In genomic region chr19:34501339-34502320, GRCh38 we compare ENCODE assay signal across 1 cellular context.
A peak's percentile ranks its signal among the peaks of the same experiment; 100 is the strongest.
TF ChIP-seq lines count a peak whose summit lies in the region.

No MANE protein-coding gene starts in this region.

TF ChIP-seq in HepG2, 621 proteins besides CTCF, POLR2A, EP300 and RAD21 (continued from another document):
- peak; percentile 57 for TF ChIP-seq TEAD3 (CRISPR knock-in tag; optimal IDR thresholded peaks at IDR 0.05; ENCODE audit: borderline replicate concordance)
- peak; percentile 53; the same call in 1 of the 2 replicates for TF ChIP-seq ELF3 (CRISPR knock-in tag; IDR thresholded peaks at IDR 0.05)
- TF ChIP-seq NFKB2 (CRISPR knock-in tag; IDR thresholded peaks at IDR 0.05; ENCODE audit: borderline replicate concordance) = peak; percentile 75; the same call in 1 of the 2 replicates
- TF ChIP-seq PCBP2 (optimal IDR thresholded peaks at IDR 0.05; ENCODE audit: low read depth, low read length, poor library complexity, severe bottlenecking) = no peak
- no peak for TF ChIP-seq CHCHD3 (CRISPR knock-in tag; IDR thresholded peaks at IDR 0.05)
- TF ChIP-seq RARA (CRISPR knock-in tag; IDR thresholded peaks at IDR 0.05) = no peak
- peak; percentile 45; the same call in 1 of the 2 replicates for TF ChIP-seq UBTF (CRISPR knock-in tag; IDR thresholded peaks at IDR 0.05)
- no peak for TF ChIP-seq ATF1 (CRISPR knock-in tag; IDR thresholded peaks at IDR 0.05)
- peak; percentile 59 for TF ChIP-seq AGO2 (optimal IDR thresholded peaks at IDR 0.05; ENCODE audit: low read depth, low read length)
- no peak for TF ChIP-seq DR1 (CRISPR knock-in tag; IDR thresholded peaks at IDR 0.05)
- no peak for TF ChIP-seq ZNF30 (CRISPR knock-in tag; IDR thresholded peaks at IDR 0.05)
- no peak for TF ChIP-seq RFXANK (CRISPR knock-in tag; IDR thresholded peaks at IDR 0.05)
- no peak for TF ChIP-seq NKX3-1 (CRISPR knock-in tag; IDR thresholded peaks at IDR 0.05)
- TF ChIP-seq ZNF687 (CRISPR knock-in tag; IDR thresholded peaks at IDR 0.05) = peak; percentile 69
- no peak for TF ChIP-seq MLLT10 (CRISPR knock-in tag; IDR thresholded peaks at IDR 0.05)
- TF ChIP-seq ZNF350 (CRISPR knock-in tag; IDR thresholded peaks at IDR 0.05; ENCODE audit: borderline replicate concordance, low read depth) = peak; percentile 50; the same call in 1 of the 2 replicates
- TF ChIP-seq TFAP4 (IDR thresholded peaks at IDR 0.05; ENCODE audit: borderline replicate concordance, low read depth) = peak; percentile 17; the same call in 1 of the 2 replicates
- TF ChIP-seq ZFX (CRISPR knock-in tag; IDR thresholded peaks at IDR 0.05; ENCODE audit: low read depth) = peak; percentile 36; the same call in 1 of the 2 replicates
